ENCODE assay signal across 8 cellular contexts in the genomic region with DNA sequence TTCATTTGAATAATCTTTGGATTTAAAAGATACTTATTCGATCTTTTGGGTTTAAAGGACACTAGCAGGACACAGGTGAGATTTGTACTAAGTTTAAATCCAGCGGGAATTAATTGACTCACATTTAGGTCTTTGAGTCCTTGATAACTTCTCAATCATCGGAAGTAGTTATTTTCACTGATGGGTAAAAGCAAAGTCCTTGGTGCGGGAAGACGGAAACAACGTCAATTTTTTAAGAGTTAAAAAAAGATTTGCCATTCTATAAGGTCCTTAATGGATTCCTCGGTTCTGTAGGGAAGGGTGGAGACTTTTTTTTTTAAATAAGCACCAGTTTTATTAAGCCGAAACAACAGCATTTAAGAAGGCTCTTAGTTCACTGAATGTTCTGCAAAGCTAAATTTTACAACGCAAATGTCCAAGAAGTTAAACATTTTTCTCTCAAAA. TPM values are rescaled to one million over a fixed set of nuclear protein-coding genes. Genes with fewer than 3 reads are reported as not detected.
A peak's percentile ranks its signal among the peaks of the same experiment; 100 is the strongest.
DNase-seq lines count a peak whose midpoint lies in the region; ATAC-seq, FAIRE-seq and TF ChIP-seq lines count a peak whose summit lies in the region.

No MANE protein-coding gene starts in this region.

- H3K9ac ChIP-seq in liver (ENCODE audit: low read depth in 1 of 2, low read length in 2 of 2): peak overlapping the region in 1 of 2 donors; percentile 76
- H3K9ac ChIP-seq in HepG2 (ENCODE audit: insufficient read depth, low read depth, low read length): no peak overlapping the region
- H3K9ac ChIP-seq in HUES64 (ENCODE audit: low read depth, low read length): peak overlapping the region; percentile 99; the same call in 1 of the 2 replicates

- CTCF ChIA-PET in HepG2 (lab: Yijun Ruan, JAX; ENCODE audit: low intra/inter-chr PET ratio, low total read pairs): no interaction called here

- no peaks in the 10 kb centered on the region for H3K36me3 ChIP-seq in liver (ENCODE audit: control insufficient read depth in 4 of 4, insufficient read depth in 3 of 4, low read depth in 1 of 4, low read length in 3 of 4)
- H3K36me3 ChIP-seq in HepG2 (replicated peaks in 1 of 2; ENCODE audit: control insufficient read depth in 1 of 2, insufficient read depth in 2 of 2, low read length in 2 of 2): no peaks in the 10 kb centered on the region
- peaks cover 14% of the 10 kb centered on the region for H3K36me3 ChIP-seq in HUES64 (ENCODE audit: insufficient read depth, low read length)
- H3K36me3 ChIP-seq in ovary: no peaks in the 10 kb centered on the region

- no TSS peak for BruUV-seq in HepG2 (replicated peaks; lab: Mats Ljungman, UMichigan)

- H3K9me3 ChIP-seq in liver (ENCODE audit: control insufficient read depth in 4 of 4, low read length in 3 of 4) (no peaks in the 10 kb centered on the region), HepG2 (ENCODE audit: low read length) (no peaks in the 10 kb centered on the region), HUES64 (ENCODE audit: insufficient read depth, low read depth, low read length) (no peaks in the 10 kb centered on the region), ovary (no peaks in the 10 kb centered on the region)

- H3K27me3 ChIP-seq in liver (ENCODE audit: control insufficient read depth in 4 of 4, insufficient read depth in 4 of 4, low read length in 3 of 4) (no peaks in the 10 kb centered on the region), HepG2 (ENCODE audit: control insufficient read depth in 1 of 2, insufficient read depth in 2 of 2, low read length in 2 of 2) (peaks cover 0 to 11% of the 10 kb centered on the region in 2 experiments; a peak in 4 of 5 replicates), HUES64 (ENCODE audit: insufficient read depth, low read length) (no peaks in the 10 kb centered on the region), ovary (no peaks in the 10 kb centered on the region)

- no peak for TF ChIP-seq CTCF in liver (IDR thresholded peaks at IDR 0.05; ENCODE audit: low read depth, low read length, missing input control)
- TF ChIP-seq CTCF in HepG2 (CRISPR knock-in tag; IDR thresholded peaks at IDR 0.05): no peak
- TF ChIP-seq CTCF in choroid plexus epithelial cell (conservative IDR thresholded peaks at IDR 0.05; ENCODE audit: low read depth, low read length): no peak
- no peak for TF ChIP-seq CTCF in ovary (IDR thresholded peaks at IDR 0.05)

- no peak for ATAC-seq in HepG2

- in situ Hi-C loops in HepG2 (cut with HindIII; ENCODE audit: extremely low pct_ligation_motif_present, low pct_unique_long_range_greater_than_20kb): no loop called here

- POLR2A ChIA-PET in HepG2 (lab: Yijun Ruan, JAX): no interaction called here

- H3K4me2 ChIP-seq in HepG2 (ENCODE audit: low read depth, low read length): no peak overlapping the region

- FAIRE-seq in HepG2 (lab: Jason Lieb, UNC): no peak

- DNase-seq in HepG2 (ENCODE audit: low spot score) (no peak), choroid plexus epithelial cell (ENCODE audit: low read depth) (no peak), ovary (no peak), NCI-H82 (lab: John Stamatoyannopoulos, UW) (no peak), GOT3 (lab: John Stamatoyannopoulos, UW) (no peak)
- DNase-seq in activated CD4-positive, alpha-beta T cell treated with anti-CD3 and anti-CD28 coated beads, Interleukin-2, amount 50 U/mL, for 4 hours: no peak

- H3K27ac ChIP-seq in liver (ENCODE audit: low read depth in 1 of 2, low read length in 2 of 2) (peak overlapping the region; percentile 47 to 61), HepG2 (ENCODE audit: extremely low read length, insufficient read depth, low read length) (no peak overlapping the region), HUES64 (ENCODE audit: low read depth, low read length) (peak overlapping the region; percentile 66), ovary (peak overlapping the region in 1 of 2 donors; percentile 78)

- H2AFZ ChIP-seq in HepG2 (ENCODE audit: low read length): no peak overlapping the region

- H3K79me2 ChIP-seq in HepG2 (ENCODE audit: insufficient read depth, low read length): no peaks in the 10 kb centered on the region

- H3K4me3 ChIP-seq in liver (ENCODE audit: low read depth in 1 of 3, low read length in 3 of 3) (no peak overlapping the region), HepG2 (replicated peaks in 1 of 3; ENCODE audit: insufficient read depth in 1 of 3, low read depth in 2 of 3, low read length in 3 of 3) (no peak overlapping the region), HUES64 (ENCODE audit: low read length) (peak overlapping the region; percentile 96), choroid plexus epithelial cell (ENCODE audit: low read depth, low read length) (peak overlapping the region; percentile 80), ovary (peak overlapping the region; percentile 54)

- H3K4me1 ChIP-seq in liver (ENCODE audit: control insufficient read depth in 4 of 4, insufficient read depth in 4 of 4, low read length in 3 of 4) (no peaks in the 10 kb centered on the region), HepG2 (ENCODE audit: insufficient read depth, low read length) (no peaks in the 10 kb centered on the region), HUES64 (ENCODE audit: insufficient read depth, low read length) (peaks cover 28% of the 10 kb centered on the region), ovary (ENCODE audit: insufficient read depth) (peaks cover 1% of the 10 kb centered on the region)

- no peak for TF ChIP-seq POLR2A in HepG2 (IDR thresholded peaks at IDR 0.05; ENCODE audit: insufficient read depth in 1 of 2, low read depth in 2 of 2, low read length in 2 of 2)
- no peak for TF ChIP-seq POLR2A in ovary (IDR thresholded peaks at IDR 0.05)

- no peaks in the 10 kb centered on the region for H4K20me1 ChIP-seq in HepG2 (ENCODE audit: insufficient read depth, low read length)

- intact Hi-C loops in HepG2 (cut with micrococcal nuclease; ENCODE audit: unreplicated experiment) (no loop called here), ovary (cut with DNase I) (loop anchor here in 2 of 4 donors (10.0 kb wide), 3 partner anchors 117 to 507 kb away; no protein-coding TSS in a partner anchor)

- WGBS in liver: 52% methylated on average over 9 of the region's 9 CpGs
- WGBS in HepG2 (ENCODE audit: low lambda C conversion rate): 75% methylated on average over 9 of the region's 9 CpGs
- 34% methylated on average over 9 of the region's 9 CpGs for WGBS in HUES64
- WGBS in ovary, 3 donors: 34 to 41% (median 39%) methylated on average over 9 of the region's 9 CpGs

- TF ChIP-seq EP300 in HepG2 (IDR thresholded peaks at IDR 0.05; ENCODE audit: low read depth in 2 of 2, low read length in 2 of 2) (no peak), HepG2 (CRISPR knock-in tag; IDR thresholded peaks at IDR 0.05; ENCODE audit: borderline replicate concordance) (no peak), ovary (IDR thresholded peaks at IDR 0.05) (no peak)

- TF ChIP-seq RAD21 in liver (IDR thresholded peaks at IDR 0.05) (no peak), HepG2 (CRISPR knock-in tag; IDR thresholded peaks at IDR 0.05) (no peak)

TF ChIP-seq in liver, 16 proteins besides CTCF, POLR2A, EP300 and RAD21 (continues in another document):
- TF ChIP-seq TAF1 (conservative IDR thresholded peaks at IDR 0.05) (no peak), GABPA (IDR thresholded peaks at IDR 0.05 in 1 of 2, conservative IDR thresholded peaks at IDR 0.05 in 1 of 2) (no peak)

TF ChIP-seq in HepG2, 621 proteins besides CTCF, POLR2A, EP300 and RAD21 (continues in another document):
- TF ChIP-seq, protein P1, sequence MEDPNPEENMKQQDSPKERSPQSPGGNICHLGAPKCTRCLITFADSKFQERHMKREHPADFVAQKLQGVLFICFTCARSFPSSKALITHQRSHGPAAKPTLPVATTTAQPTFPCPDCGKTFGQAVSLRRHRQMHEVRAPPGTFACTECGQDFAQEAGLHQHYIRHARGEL (CRISPR knock-in tag; IDR thresholded peaks at IDR 0.05): no peak
- TF ChIP-seq ZNF138 (CRISPR knock-in tag; IDR thresholded peaks at IDR 0.05; ENCODE audit: low read depth) (no peak), THYN1 (CRISPR knock-in tag; IDR thresholded peaks at IDR 0.05; ENCODE audit: borderline replicate concordance, low read depth) (no peak), POLR2G (IDR thresholded peaks at IDR 0.05; ENCODE audit: low read depth, low read length) (no peak), RNF2 (conservative IDR thresholded peaks at IDR 0.05; ENCODE audit: low read depth) (no peak), ZNF577 (CRISPR knock-in tag; IDR thresholded peaks at IDR 0.05; ENCODE audit: borderline replicate concordance, low read depth) (no peak), DR1 (CRISPR knock-in tag; IDR thresholded peaks at IDR 0.05) (no peak), ZNF17 (CRISPR knock-in tag; IDR thresholded peaks at IDR 0.05) (no peak), HDAC1 (CRISPR knock-in tag; IDR thresholded peaks at IDR 0.05) (no peak), CHD4 (IDR thresholded peaks at IDR 0.05; ENCODE audit: borderline replicate concordance, low read length) (no peak)

RNA-seq across cellular contexts. Expression of a gene that starts 2.9 kb away (rescaled TPM):
- 1,000 to 10,000 TPM in 1 of 2 donors, 100 to 1,000 TPM in 1; 658 to 1,704 TPM for total RNA-seq in liver
- polyA plus RNA-seq in liver: 100 to 1,000 TPM; 752 to 881 TPM
- total RNA-seq in HepG2 (2016; rRNA removed; fragmentation: Illumina TruSeq; extraction: Trizol): 10.5 and 15.9 TPM in 2 replicates
- 6.0 and 6.1 TPM in 2 replicates for total RNA-seq in HepG2 (2016; cell fraction: cytosol; rRNA removed; fragmentation: Illumina TruSeq; extraction: Trizol; ENCODE audit: low read depth)
- 13.6 and 19.1 TPM in 2 replicates for total RNA-seq in HepG2 (2016; cell fraction: insoluble cytoplasmic fraction; rRNA removed; fragmentation: Illumina TruSeq; extraction: Trizol)
- 8.9 and 9.5 TPM in 2 replicates for total RNA-seq in HepG2 (2016; cell fraction: membrane; rRNA removed; fragmentation: Illumina TruSeq; extraction: Trizol)
- total RNA-seq in HepG2 (2016; cell fraction: nucleus; rRNA removed; fragmentation: Illumina TruSeq; extraction: Trizol): 4.1 and 5.6 TPM in 2 replicates
- polyA plus RNA-seq in HepG2 (2011; rRNA removed): 29.6 and 50.7 TPM in 2 replicates
- 16.3 and 38.0 TPM in 2 replicates for polyA plus RNA-seq in HepG2 (2011; cell fraction: cytosol; rRNA removed)
- 3.7 and 8.2 TPM in 2 replicates for polyA plus RNA-seq in HepG2 (2011; cell fraction: nucleus; rRNA removed)
- polyA plus RNA-seq in HepG2 (2012): 14.4 and 69.9 TPM in 2 replicates
- 5.4 and 6.7 TPM in 2 replicates for polyA plus RNA-seq in HepG2 (2016; cell fraction: cytosol; fragmentation: Illumina TruSeq; extraction: Trizol; ENCODE audit: low read depth)
- 17.5 and 21.0 TPM in 2 replicates for polyA plus RNA-seq in HepG2 (2016; cell fraction: insoluble cytoplasmic fraction; fragmentation: Illumina TruSeq; extraction: Trizol; ENCODE audit: low read depth)
- 6.6 and 8.1 TPM in 2 replicates for polyA plus RNA-seq in HepG2 (2016; cell fraction: membrane; fragmentation: Illumina TruSeq; extraction: Trizol; ENCODE audit: low read depth)
- 7.5 and 7.7 TPM in 2 replicates for polyA plus RNA-seq in HepG2 (2016; cell fraction: nucleus; fragmentation: Illumina TruSeq; extraction: Trizol; ENCODE audit: insufficient read depth, low read depth)
- 10.0 and 228 TPM in 2 replicates for polyA minus RNA-seq in HepG2 (2011; rRNA and poly(A)+ RNA removed; ENCODE audit: low replicate concordance)
- 14.2 and 18.9 TPM in 2 replicates for polyA minus RNA-seq in HepG2 (2011; cell fraction: cytosol; rRNA and poly(A)+ RNA removed)
- 7.5 and 12.3 TPM in 2 replicates for polyA minus RNA-seq in HepG2 (2011; cell fraction: nucleus; rRNA and poly(A)+ RNA removed)
- polyA plus RNA-seq in HUES64 (2013, experiment 1 of 2): 2,123 TPM
- polyA plus RNA-seq in HUES64 (2013, experiment 2 of 2): 2,317 TPM
- 1,000 to 10,000 TPM; 1,993 to 2,559 (median 2,105) TPM for total RNA-seq in ovary
- 1,000 to 10,000 TPM; 3,725 to 5,006 TPM for polyA plus RNA-seq in ovary

Comparison
In these comparisons a context has a peak if more than half of its experiments do, and no peak if none do; other contexts are left out.
1. RNA of a gene that starts 2.9 kb away (total RNA-seq): 1,993 to 2,559 TPM in ovary and 658 to 1,704 TPM in liver; 4.1 to 19.1 TPM in HepG2; every median in the first group is over 10 times any median in the second.
2. H3K4me3 ChIP-seq: peak in HUES64 (single experiment), choroid plexus epithelial cell (single experiment) and ovary (single experiment); none in liver (0 of 3) and HepG2 (0 of 3).